In genomic region chr9:99192786-99193465, GRCh38 we compare ENCODE assay signal across 14 cellular contexts. TPM values are rescaled to one million over a fixed set of nuclear protein-coding genes. Genes with fewer than 3 reads are reported as not detected.
DNase-seq lines count a peak whose midpoint lies in the region; ATAC-seq and TF ChIP-seq lines count a peak whose summit lies in the region.
"Had no signal": no experiment of that assay in that cellular context is flagged by ENCODE, and none has a peak within 500 bp of the region (broad histone marks: within the 10 kb centered on the region; RNA-seq: fewer than 3 reads in every experiment).

No MANE protein-coding gene starts in this region.

- TF ChIP-seq POLR2A in transverse colon (IDR thresholded peaks at IDR 0.05) = no peak
- TF ChIP-seq POLR2A in thyroid gland (IDR thresholded peaks at IDR 0.05) = no peak

- no peak overlapping the region for H3K4me2 ChIP-seq in PC-3 (ENCODE audit: low read length)
- H3K4me2 ChIP-seq in fibroblast of lung (ENCODE audit: extremely low read depth, insufficient read depth, low read length) = no peak overlapping the region

- in situ Hi-C loops in transverse colon (cut with MboI; ENCODE audit: low pct_ligation_motif_present in 1 of 4, low pct_unique_long_range_greater_than_20kb in 1 of 4, low sequenced_read_pairs in 3 of 4) = loop anchor here in 1 of 4 donors (25.0 kb wide), 1 partner anchor 819 kb away; no protein-coding TSS in a partner anchor

- ATAC-seq in PC-3 (no peak), HG03095 (IDR thresholded peaks at IDR 0.05; ENCODE audit: unreplicated experiment) (no peak)
- ATAC-seq in activated CD4-positive, CD25-positive, alpha-beta regulatory T cell treated with anti-CD3 and anti-CD28 coated beads, Interleukin-2, amount 50 U/mL, for 24 hours = no peak
- ATAC-seq: CD8-positive, alpha-beta T cell; GM12878 had no signal

- H3K9me2 ChIP-seq in PC-3 (replicated peaks; ENCODE audit: low read length) = no peaks in the 10 kb centered on the region

- H2AFZ ChIP-seq in PC-3 (ENCODE audit: low read length) (no peak overlapping the region), fibroblast of lung (ENCODE audit: low read length) (no peak overlapping the region)

- H3K27ac ChIP-seq in PC-3 (ENCODE audit: low read length) = no peak overlapping the region
- H3K27ac ChIP-seq in fibroblast of lung (ENCODE audit: insufficient read depth, low read length) = no peak overlapping the region
- no peak overlapping the region for H3K27ac ChIP-seq in transverse colon
- H3K27ac ChIP-seq in thyroid gland = no peak overlapping the region
- H3K27ac ChIP-seq: adrenal gland had no signal

- H3K4me1 ChIP-seq in PC-3 (ENCODE audit: insufficient read depth, low read length) (no peaks in the 10 kb centered on the region), fibroblast of lung (ENCODE audit: control insufficient read depth, extremely low read depth, insufficient read depth, low read length) (peaks cover 5% of the 10 kb centered on the region), transverse colon (no peaks in the 10 kb centered on the region), thyroid gland (peaks cover 8 to 15% of the 10 kb centered on the region in 2 donors)
- H3K4me1 ChIP-seq: adrenal gland had no signal

- intact Hi-C loops in PC-3 (cut with micrococcal nuclease) = no loop called here
- intact Hi-C loops in transverse colon (cut with DNase I; ENCODE audit: low total_unique reads) = no loop called here
- intact Hi-C loops in thyroid gland (cut with DNase I) = no loop called here

- H3K36me3 ChIP-seq in PC-3 (ENCODE audit: low read depth, low read length) (no peaks in the 10 kb centered on the region), fibroblast of lung (ENCODE audit: control insufficient read depth, insufficient read depth, low read length) (no peaks in the 10 kb centered on the region), transverse colon (no peaks in the 10 kb centered on the region), thyroid gland (no peaks in the 10 kb centered on the region)
- H3K36me3 ChIP-seq: adrenal gland had no signal

- DNase-seq in A172 (ENCODE audit: low spot score) = peak; percentile 18
- peak; percentile 16 for DNase-seq in PC-3
- DNase-seq in fibroblast of lung (ENCODE audit: low read depth in 2 of 2) = peak; percentile 7 to 49
- DNase-seq in transverse colon = no peak
- DNase-seq in thyroid gland = no peak
- DNase-seq: activated CD4-positive, alpha-beta memory T cell treated with anti-CD3 and anti-CD28 coated beads for 36 hours; adrenal gland; CD8-positive, alpha-beta T cell; NCI-H2107; small intestine had no signal

- no peak for TF ChIP-seq EP300 in transverse colon (IDR thresholded peaks at IDR 0.05; ENCODE audit: low read depth)

- H3F3A ChIP-seq in PC-3 (ENCODE audit: low read length, unreplicated experiment) = no peaks in the 10 kb centered on the region

- H3K9me3 ChIP-seq in PC-3 (ENCODE audit: low read length) = no peaks in the 10 kb centered on the region
- H3K9me3 ChIP-seq in fibroblast of lung (ENCODE audit: control insufficient read depth, insufficient read depth, low read depth, low read length) = no peaks in the 10 kb centered on the region
- no peaks in the 10 kb centered on the region for H3K9me3 ChIP-seq in transverse colon
- H3K9me3 ChIP-seq in thyroid gland = no peaks in the 10 kb centered on the region
- H3K9me3 ChIP-seq: adrenal gland had no signal

- H3K9ac ChIP-seq in PC-3 (ENCODE audit: low read length) = no peak overlapping the region
- H3K9ac ChIP-seq in fibroblast of lung (ENCODE audit: insufficient read depth, low read length) = no peak overlapping the region

- 0 out of 2 replicates have a peak, but pooled peaks cover 3% of the 10 kb centered on the region for H3K27me3 ChIP-seq in PC-3 (ENCODE audit: low read length)
- peaks cover 7% of the 10 kb centered on the region for H3K27me3 ChIP-seq in fibroblast of lung (ENCODE audit: control insufficient read depth, insufficient read depth, low read length)
- no peaks in the 10 kb centered on the region for H3K27me3 ChIP-seq in transverse colon
- H3K27me3 ChIP-seq in thyroid gland = no peaks in the 10 kb centered on the region
- H3K27me3 ChIP-seq: adrenal gland had no signal

- BruUV-seq in PC-3 (replicated peaks; lab: Mats Ljungman, UMichigan) = no TSS peak

- WGBS in transverse colon (ENCODE audit: low coverage in 1 of 2), 2 donors = 74 to 78% methylated on average over 3 to 5 of the region's 5 CpGs
- WGBS in thyroid gland, 2 donors = 82% methylated on average over 5 of the region's 5 CpGs

- CTCF ChIA-PET in PC-3 (lab: Charles Lee) = no interaction called here

- H4K20me1 ChIP-seq in PC-3 (ENCODE audit: low read length) (no peaks in the 10 kb centered on the region), fibroblast of lung (ENCODE audit: control insufficient read depth, extremely low read depth, insufficient read depth, low read length) (no peaks in the 10 kb centered on the region)

- POLR2A ChIA-PET in PC-3 (lab: Charles Lee; ENCODE audit: unreplicated experiment) = no interaction called here

- H3K79me2 ChIP-seq in PC-3 (ENCODE audit: low read length) (no peaks in the 10 kb centered on the region), fibroblast of lung (ENCODE audit: control insufficient read depth, insufficient read depth, low read length) (no peaks in the 10 kb centered on the region)

- H3K4me3 ChIP-seq in PC-3 (ENCODE audit: low read length) (no peak overlapping the region), fibroblast of lung (replicated peaks in 1 of 4; ENCODE audit: control extremely low read depth in 1 of 4, insufficient read depth in 1 of 4, low read depth in 3 of 4, low read length in 4 of 4) (no peak overlapping the region), transverse colon (no peak overlapping the region), thyroid gland (replicated peaks in 1 of 3) (no peak overlapping the region)
- H3K4me3 ChIP-seq: adrenal gland, GM12878 had no signal

- TF ChIP-seq CTCF in GM12873 (IDR thresholded peaks at IDR 0.05; ENCODE audit: insufficient read depth, low read depth, low read length, missing control alignments) (peak; percentile 31), PC-3 (conservative IDR thresholded peaks at IDR 0.05; ENCODE audit: low read depth, low read length) (peak; percentile 37), fibroblast of lung (conservative IDR thresholded peaks at IDR 0.05 in 1 of 2, IDR thresholded peaks at IDR 0.05 in 1 of 2; ENCODE audit: low read depth in 1 of 2, low read length in 2 of 2) (peak; percentile 31 to 51), transverse colon (IDR thresholded peaks at IDR 0.05) (no peak), thyroid gland (IDR thresholded peaks at IDR 0.05) (no peak)

RNA-seq across cellular contexts. Expression of gene ALG2, which starts 28.8 kb away (rescaled TPM):
- 67.8 and 69.5 TPM in 2 replicates for total RNA-seq in A172 (2014; rRNA removed; shearing (Covaris generic))
- total RNA-seq in PC-3 (2014; rRNA removed) (32.9 and 33.2 TPM in 2 replicates), fibroblast of lung (37.8 and 41.6 TPM in 2 replicates), transverse colon (10 to 100 TPM in 3 of 4 donors, 1 to 10 TPM in 1; 7.9 to 38.4 (median 22.3) TPM), thyroid gland (10 to 100 TPM; 45.0 to 63.9 (median 58.2) TPM)
- polyA plus RNA-seq in fibroblast of lung = 47.6 and 62.2 TPM in 2 replicates
- 34.3 and 38.4 TPM in 2 replicates for polyA plus RNA-seq in fibroblast of lung (2012)
- 20.8 and 29.7 TPM in 2 replicates for polyA minus RNA-seq in fibroblast of lung (ENCODE audit: low replicate concordance)

RNA-seq across cellular contexts. Expression of gene SEC61B, which starts 29.2 kb away (rescaled TPM):
- 180 and 223 TPM in 2 replicates for total RNA-seq in A172 (2014; rRNA removed; shearing (Covaris generic))
- total RNA-seq in PC-3 (2014; rRNA removed) (91.3 and 107 TPM in 2 replicates), fibroblast of lung (58.8 and 66.0 TPM in 2 replicates), transverse colon (10 to 100 TPM; 10.1 to 72.5 (median 42.0) TPM), thyroid gland (100 to 1,000 TPM in 3 of 4 donors, 10 to 100 TPM in 1; 88.3 to 203 (median 130) TPM)
- 213 TPM in 2 replicates for polyA plus RNA-seq in fibroblast of lung
- polyA plus RNA-seq in fibroblast of lung (2012) = 365 and 399 TPM in 2 replicates
- 15.9 and 16.1 TPM in 2 replicates for polyA minus RNA-seq in fibroblast of lung (ENCODE audit: low replicate concordance)

Comparison
In these comparisons a context has a peak if more than half of its experiments do, and no peak if none do; other contexts are left out.
1. DNase-seq: peak in A172 (single experiment), PC-3 (single experiment) and fibroblast of lung (2 of 2); none in transverse colon (single experiment) and thyroid gland (0 of 2).
2. CTCF ChIP-seq: peak in GM12873 (single experiment), PC-3 (single experiment) and fibroblast of lung (2 of 2); none in transverse colon (0 of 5) and thyroid gland (0 of 6).